Comparison of ENCODE assay signal across 2 cellular contexts in the genomic region with DNA sequence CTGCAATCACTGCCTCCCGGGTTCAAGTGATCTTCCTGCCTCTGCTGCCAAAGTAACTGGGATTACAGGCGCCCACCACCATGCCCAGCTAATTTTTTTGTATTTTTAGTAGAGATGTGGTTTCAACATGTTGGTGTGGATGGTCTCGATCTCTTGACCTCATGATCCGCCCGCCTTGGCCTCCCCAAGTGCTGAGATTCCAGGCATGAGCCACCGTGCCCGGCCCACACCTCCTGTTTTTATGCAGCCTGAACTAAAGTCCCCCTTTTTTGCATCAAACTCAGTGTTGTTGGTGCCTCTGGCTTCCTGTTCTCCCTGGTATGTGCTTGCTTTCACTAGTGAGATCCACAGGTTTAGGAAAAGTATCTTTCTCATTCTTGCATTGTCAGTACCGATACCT.
TF ChIP-seq lines count a peak whose summit lies in the region.

No MANE protein-coding gene starts in this region.

TF ChIP-seq in HEK293, 187 proteins besides CTCF, POLR2A, EP300 and RAD21:
- TF ChIP-seq PRDM1 (tag by site-specific recombination; IDR thresholded peaks at IDR 0.05) (peak; percentile 61), ZNF510 (tag by site-specific recombination; IDR thresholded peaks at IDR 0.05; ENCODE audit: insufficient replicate concordance) (no peak)
TF ChIP-seq in HEK293: peak in this region for 1.

TF ChIP-seq in GM12878, 131 proteins besides CTCF, POLR2A, EP300 and RAD21:
- TF ChIP-seq CREB1 (IDR thresholded peaks at IDR 0.05; ENCODE audit: low read depth) (no peak), POLR2AphosphoS2 (IDR thresholded peaks at IDR 0.05; ENCODE audit: low read depth, low read length) (no peak)
- TF ChIP-seq, protein P1, sequence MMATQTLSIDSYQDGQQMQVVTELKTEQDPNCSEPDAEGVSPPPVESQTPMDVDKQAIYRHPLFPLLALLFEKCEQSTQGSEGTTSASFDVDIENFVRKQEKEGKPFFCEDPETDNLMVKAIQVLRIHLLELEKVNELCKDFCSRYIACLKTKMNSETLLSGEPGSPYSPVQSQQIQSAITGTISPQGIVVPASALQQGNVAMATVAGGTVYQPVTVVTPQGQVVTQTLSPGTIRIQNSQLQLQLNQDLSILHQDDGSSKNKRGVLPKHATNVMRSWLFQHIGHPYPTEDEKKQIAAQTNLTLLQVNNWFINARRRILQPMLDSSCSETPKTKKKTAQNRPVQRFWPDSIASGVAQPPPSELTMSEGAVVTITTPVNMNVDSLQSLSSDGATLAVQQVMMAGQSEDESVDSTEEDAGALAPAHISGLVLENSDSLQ (IDR thresholded peaks at IDR 0.05), result no peak
